1 cellular context compared by ENCODE assay signal in the genomic region with DNA sequence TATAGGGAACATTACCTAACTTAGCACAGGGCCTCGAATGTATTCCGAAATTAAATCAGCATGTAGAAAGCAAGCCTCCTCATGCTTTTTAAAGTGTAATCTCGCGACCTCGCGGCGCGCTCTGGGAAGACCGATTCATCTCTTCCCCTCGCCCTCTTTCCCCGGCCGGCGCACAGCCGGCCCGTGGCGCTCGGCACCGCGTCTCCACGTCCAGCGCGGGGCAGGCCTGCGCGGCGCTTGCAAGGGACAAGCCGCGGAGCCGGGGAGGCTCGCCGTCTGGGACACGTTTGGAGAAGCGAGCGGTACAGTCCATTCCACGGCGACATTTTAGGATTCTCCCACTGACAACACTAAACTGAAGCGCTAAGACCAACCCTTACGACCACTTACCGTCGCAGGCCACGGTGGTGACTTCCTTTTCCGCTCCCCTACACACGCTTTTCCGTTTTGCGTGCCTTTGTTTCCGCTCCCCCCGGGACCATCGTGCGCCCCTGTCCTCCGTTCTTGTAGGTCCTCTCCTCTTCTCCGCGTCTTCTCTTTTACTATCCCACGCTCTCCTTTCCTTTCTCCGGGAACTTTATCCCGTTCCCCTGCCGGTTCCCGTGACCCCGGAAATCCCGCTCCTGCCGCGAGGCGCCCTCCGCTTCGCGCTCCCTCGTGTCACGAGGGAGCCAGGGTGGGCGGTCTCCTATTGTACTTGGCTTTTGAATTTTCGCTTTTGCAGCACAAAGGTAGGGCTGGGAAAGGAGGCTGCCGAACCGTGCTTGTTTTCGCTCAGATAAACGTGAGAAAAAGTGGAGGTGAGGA.
TF ChIP-seq lines count a peak whose summit lies in the region.

A gene with protein sequence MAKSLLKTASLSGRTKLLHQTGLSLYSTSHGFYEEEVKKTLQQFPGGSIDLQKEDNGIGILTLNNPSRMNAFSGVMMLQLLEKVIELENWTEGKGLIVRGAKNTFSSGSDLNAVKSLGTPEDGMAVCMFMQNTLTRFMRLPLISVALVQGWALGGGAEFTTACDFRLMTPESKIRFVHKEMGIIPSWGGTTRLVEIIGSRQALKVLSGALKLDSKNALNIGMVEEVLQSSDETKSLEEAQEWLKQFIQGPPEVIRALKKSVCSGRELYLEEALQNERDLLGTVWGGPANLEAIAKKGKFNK (minus strand): TSS at position 664 of the 807 bp plus-strand sequence. CDS start 12,581 bp downstream, outside the sequence.

TF ChIP-seq in GM12878, 131 proteins besides CTCF, POLR2A, EP300 and RAD21 (continued from another document and continues in another):
- TF ChIP-seq, protein P1, sequence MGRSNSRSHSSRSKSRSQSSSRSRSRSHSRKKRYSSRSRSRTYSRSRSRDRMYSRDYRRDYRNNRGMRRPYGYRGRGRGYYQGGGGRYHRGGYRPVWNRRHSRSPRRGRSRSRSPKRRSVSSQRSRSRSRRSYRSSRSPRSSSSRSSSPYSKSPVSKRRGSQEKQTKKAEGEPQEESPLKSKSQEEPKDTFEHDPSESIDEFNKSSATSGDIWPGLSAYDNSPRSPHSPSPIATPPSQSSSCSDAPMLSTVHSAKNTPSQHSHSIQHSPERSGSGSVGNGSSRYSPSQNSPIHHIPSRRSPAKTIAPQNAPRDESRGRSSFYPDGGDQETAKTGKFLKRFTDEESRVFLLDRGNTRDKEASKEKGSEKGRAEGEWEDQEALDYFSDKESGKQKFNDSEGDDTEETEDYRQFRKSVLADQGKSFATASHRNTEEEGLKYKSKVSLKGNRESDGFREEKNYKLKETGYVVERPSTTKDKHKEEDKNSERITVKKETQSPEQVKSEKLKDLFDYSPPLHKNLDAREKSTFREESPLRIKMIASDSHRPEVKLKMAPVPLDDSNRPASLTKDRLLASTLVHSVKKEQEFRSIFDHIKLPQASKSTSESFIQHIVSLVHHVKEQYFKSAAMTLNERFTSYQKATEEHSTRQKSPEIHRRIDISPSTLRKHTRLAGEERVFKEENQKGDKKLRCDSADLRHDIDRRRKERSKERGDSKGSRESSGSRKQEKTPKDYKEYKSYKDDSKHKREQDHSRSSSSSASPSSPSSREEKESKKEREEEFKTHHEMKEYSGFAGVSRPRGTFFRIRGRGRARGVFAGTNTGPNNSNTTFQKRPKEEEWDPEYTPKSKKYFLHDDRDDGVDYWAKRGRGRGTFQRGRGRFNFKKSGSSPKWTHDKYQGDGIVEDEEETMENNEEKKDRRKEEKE (IDR thresholded peaks at IDR 0.05): no peak
- TF ChIP-seq CBX5 (IDR thresholded peaks at IDR 0.05; ENCODE audit: low read depth): peak; percentile 26; the same call in 1 of the 2 replicates
- TF ChIP-seq CHD2 (IDR thresholded peaks at IDR 0.05; ENCODE audit: borderline replicate concordance, low read depth, low read length): no peak
- no peak for TF ChIP-seq FOS (IDR thresholded peaks at IDR 0.05; ENCODE audit: borderline replicate concordance, extremely low read depth, insufficient read length)
- TF ChIP-seq BMI1 (IDR thresholded peaks at IDR 0.05; ENCODE audit: borderline replicate concordance): no peak
- peak; percentile 58 for TF ChIP-seq MEF2B (IDR thresholded peaks at IDR 0.05; ENCODE audit: partially characterized antibody, poor library complexity, severe bottlenecking)
- TF ChIP-seq MYB (IDR thresholded peaks at IDR 0.05; ENCODE audit: borderline replicate concordance, low read depth, low read length): no peak
- TF ChIP-seq MEF2A (IDR thresholded peaks at IDR 0.05; ENCODE audit: insufficient read depth, low read depth, low read length): no peak
- 0 out of 2 replicates have a peak, but pooled peaks have one; percentile 90 for TF ChIP-seq WRNIP1 (IDR thresholded peaks at IDR 0.05; ENCODE audit: borderline replicate concordance, low read depth, low read length)
- TF ChIP-seq SIN3A (IDR thresholded peaks at IDR 0.05; ENCODE audit: low read depth, low read length): peak; percentile 80
- peak; percentile 81 for TF ChIP-seq RELA (IDR thresholded peaks at IDR 0.05; ENCODE audit: borderline replicate concordance, partially characterized antibody)
- TF ChIP-seq, protein P2, sequence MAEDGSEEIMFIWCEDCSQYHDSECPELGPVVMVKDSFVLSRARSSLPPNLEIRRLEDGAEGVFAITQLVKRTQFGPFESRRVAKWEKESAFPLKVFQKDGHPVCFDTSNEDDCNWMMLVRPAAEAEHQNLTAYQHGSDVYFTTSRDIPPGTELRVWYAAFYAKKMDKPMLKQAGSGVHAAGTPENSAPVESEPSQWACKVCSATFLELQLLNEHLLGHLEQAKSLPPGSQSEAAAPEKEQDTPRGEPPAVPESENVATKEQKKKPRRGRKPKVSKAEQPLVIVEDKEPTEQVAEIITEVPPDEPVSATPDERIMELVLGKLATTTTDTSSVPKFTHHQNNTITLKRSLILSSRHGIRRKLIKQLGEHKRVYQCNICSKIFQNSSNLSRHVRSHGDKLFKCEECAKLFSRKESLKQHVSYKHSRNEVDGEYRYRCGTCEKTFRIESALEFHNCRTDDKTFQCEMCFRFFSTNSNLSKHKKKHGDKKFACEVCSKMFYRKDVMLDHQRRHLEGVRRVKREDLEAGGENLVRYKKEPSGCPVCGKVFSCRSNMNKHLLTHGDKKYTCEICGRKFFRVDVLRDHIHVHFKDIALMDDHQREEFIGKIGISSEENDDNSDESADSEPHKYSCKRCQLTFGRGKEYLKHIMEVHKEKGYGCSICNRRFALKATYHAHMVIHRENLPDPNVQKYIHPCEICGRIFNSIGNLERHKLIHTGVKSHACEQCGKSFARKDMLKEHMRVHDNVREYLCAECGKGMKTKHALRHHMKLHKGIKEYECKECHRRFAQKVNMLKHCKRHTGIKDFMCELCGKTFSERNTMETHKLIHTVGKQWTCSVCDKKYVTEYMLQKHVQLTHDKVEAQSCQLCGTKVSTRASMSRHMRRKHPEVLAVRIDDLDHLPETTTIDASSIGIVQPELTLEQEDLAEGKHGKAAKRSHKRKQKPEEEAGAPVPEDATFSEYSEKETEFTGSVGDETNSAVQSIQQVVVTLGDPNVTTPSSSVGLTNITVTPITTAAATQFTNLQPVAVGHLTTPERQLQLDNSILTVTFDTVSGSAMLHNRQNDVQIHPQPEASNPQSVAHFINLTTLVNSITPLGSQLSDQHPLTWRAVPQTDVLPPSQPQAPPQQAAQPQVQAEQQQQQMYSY (CRISPR knock-in tag; IDR thresholded peaks at IDR 0.05): no peak
- TF ChIP-seq STAT3 (IDR thresholded peaks at IDR 0.05; ENCODE audit: low read depth, low read length): no peak
- no peak for TF ChIP-seq NRF1 (conservative IDR thresholded peaks at IDR 0.05; ENCODE audit: low read depth, low read length)
- peak; percentile 57; the same call in 1 of the 3 replicates for TF ChIP-seq POU2F2 (IDR thresholded peaks at IDR 0.05; ENCODE audit: borderline replicate concordance, low read depth, low read length)
- no peak for TF ChIP-seq MTA3 (IDR thresholded peaks at IDR 0.05; ENCODE audit: borderline replicate concordance, low read length)
- no peak for TF ChIP-seq CHD4 (IDR thresholded peaks at IDR 0.05)
- TF ChIP-seq FOXM1 (IDR thresholded peaks at IDR 0.05; ENCODE audit: low read depth, low read length): 0 out of 2 replicates have a peak, but pooled peaks have one; percentile 42
- peak; percentile 81 for TF ChIP-seq RB1 (IDR thresholded peaks at IDR 0.05; ENCODE audit: borderline replicate concordance)
- TF ChIP-seq TAF1 (IDR thresholded peaks at IDR 0.05; ENCODE audit: borderline replicate concordance, low read depth, low read length): peak; percentile 55; the same call in 1 of the 2 replicates
- TF ChIP-seq, protein P3, sequence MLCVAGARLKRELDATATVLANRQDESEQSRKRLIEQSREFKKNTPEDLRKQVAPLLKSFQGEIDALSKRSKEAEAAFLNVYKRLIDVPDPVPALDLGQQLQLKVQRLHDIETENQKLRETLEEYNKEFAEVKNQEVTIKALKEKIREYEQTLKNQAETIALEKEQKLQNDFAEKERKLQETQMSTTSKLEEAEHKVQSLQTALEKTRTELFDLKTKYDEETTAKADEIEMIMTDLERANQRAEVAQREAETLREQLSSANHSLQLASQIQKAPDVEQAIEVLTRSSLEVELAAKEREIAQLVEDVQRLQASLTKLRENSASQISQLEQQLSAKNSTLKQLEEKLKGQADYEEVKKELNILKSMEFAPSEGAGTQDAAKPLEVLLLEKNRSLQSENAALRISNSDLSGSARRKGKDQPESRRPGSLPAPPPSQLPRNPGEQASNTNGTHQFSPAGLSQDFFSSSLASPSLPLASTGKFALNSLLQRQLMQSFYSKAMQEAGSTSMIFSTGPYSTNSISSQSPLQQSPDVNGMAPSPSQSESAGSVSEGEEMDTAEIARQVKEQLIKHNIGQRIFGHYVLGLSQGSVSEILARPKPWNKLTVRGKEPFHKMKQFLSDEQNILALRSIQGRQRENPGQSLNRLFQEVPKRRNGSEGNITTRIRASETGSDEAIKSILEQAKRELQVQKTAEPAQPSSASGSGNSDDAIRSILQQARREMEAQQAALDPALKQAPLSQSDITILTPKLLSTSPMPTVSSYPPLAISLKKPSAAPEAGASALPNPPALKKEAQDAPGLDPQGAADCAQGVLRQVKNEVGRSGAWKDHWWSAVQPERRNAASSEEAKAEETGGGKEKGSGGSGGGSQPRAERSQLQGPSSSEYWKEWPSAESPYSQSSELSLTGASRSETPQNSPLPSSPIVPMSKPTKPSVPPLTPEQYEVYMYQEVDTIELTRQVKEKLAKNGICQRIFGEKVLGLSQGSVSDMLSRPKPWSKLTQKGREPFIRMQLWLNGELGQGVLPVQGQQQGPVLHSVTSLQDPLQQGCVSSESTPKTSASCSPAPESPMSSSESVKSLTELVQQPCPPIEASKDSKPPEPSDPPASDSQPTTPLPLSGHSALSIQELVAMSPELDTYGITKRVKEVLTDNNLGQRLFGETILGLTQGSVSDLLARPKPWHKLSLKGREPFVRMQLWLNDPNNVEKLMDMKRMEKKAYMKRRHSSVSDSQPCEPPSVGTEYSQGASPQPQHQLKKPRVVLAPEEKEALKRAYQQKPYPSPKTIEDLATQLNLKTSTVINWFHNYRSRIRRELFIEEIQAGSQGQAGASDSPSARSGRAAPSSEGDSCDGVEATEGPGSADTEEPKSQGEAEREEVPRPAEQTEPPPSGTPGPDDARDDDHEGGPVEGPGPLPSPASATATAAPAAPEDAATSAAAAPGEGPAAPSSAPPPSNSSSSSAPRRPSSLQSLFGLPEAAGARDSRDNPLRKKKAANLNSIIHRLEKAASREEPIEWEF (IDR thresholded peaks at IDR 0.05; ENCODE audit: insufficient replicate concordance, low read depth, low read length): no peak
- TF ChIP-seq, protein P4, sequence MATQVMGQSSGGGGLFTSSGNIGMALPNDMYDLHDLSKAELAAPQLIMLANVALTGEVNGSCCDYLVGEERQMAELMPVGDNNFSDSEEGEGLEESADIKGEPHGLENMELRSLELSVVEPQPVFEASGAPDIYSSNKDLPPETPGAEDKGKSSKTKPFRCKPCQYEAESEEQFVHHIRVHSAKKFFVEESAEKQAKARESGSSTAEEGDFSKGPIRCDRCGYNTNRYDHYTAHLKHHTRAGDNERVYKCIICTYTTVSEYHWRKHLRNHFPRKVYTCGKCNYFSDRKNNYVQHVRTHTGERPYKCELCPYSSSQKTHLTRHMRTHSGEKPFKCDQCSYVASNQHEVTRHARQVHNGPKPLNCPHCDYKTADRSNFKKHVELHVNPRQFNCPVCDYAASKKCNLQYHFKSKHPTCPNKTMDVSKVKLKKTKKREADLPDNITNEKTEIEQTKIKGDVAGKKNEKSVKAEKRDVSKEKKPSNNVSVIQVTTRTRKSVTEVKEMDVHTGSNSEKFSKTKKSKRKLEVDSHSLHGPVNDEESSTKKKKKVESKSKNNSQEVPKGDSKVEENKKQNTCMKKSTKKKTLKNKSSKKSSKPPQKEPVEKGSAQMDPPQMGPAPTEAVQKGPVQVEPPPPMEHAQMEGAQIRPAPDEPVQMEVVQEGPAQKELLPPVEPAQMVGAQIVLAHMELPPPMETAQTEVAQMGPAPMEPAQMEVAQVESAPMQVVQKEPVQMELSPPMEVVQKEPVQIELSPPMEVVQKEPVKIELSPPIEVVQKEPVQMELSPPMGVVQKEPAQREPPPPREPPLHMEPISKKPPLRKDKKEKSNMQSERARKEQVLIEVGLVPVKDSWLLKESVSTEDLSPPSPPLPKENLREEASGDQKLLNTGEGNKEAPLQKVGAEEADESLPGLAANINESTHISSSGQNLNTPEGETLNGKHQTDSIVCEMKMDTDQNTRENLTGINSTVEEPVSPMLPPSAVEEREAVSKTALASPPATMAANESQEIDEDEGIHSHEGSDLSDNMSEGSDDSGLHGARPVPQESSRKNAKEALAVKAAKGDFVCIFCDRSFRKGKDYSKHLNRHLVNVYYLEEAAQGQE (IDR thresholded peaks at IDR 0.05; ENCODE audit: low read depth, low read length): no peak
- 0 out of 2 replicates have a peak, but pooled peaks have one; percentile 68 for TF ChIP-seq TARDBP (IDR thresholded peaks at IDR 0.05; ENCODE audit: borderline replicate concordance)
- TF ChIP-seq, protein P5, sequence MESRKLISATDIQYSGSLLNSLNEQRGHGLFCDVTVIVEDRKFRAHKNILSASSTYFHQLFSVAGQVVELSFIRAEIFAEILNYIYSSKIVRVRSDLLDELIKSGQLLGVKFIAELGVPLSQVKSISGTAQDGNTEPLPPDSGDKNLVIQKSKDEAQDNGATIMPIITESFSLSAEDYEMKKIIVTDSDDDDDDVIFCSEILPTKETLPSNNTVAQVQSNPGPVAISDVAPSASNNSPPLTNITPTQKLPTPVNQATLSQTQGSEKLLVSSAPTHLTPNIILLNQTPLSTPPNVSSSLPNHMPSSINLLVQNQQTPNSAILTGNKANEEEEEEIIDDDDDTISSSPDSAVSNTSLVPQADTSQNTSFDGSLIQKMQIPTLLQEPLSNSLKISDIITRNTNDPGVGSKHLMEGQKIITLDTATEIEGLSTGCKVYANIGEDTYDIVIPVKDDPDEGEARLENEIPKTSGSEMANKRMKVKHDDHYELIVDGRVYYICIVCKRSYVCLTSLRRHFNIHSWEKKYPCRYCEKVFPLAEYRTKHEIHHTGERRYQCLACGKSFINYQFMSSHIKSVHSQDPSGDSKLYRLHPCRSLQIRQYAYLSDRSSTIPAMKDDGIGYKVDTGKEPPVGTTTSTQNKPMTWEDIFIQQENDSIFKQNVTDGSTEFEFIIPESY (IDR thresholded peaks at IDR 0.05): no peak
- TF ChIP-seq, protein P6, sequence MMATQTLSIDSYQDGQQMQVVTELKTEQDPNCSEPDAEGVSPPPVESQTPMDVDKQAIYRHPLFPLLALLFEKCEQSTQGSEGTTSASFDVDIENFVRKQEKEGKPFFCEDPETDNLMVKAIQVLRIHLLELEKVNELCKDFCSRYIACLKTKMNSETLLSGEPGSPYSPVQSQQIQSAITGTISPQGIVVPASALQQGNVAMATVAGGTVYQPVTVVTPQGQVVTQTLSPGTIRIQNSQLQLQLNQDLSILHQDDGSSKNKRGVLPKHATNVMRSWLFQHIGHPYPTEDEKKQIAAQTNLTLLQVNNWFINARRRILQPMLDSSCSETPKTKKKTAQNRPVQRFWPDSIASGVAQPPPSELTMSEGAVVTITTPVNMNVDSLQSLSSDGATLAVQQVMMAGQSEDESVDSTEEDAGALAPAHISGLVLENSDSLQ (IDR thresholded peaks at IDR 0.05): no peak; the same call in 1 of the 2 replicates
- TF ChIP-seq KDM1A (IDR thresholded peaks at IDR 0.05; ENCODE audit: borderline replicate concordance): no peak
- TF ChIP-seq IKZF1 (conservative IDR thresholded peaks at IDR 0.05): peak; percentile 94
